In genomic region chr14:35121026-35121886, GRCh38 we compare ENCODE assay signal across 8 cellular contexts. TPM values are rescaled to one million over a fixed set of nuclear protein-coding genes. Genes with fewer than 3 reads are reported as not detected.
A peak's percentile ranks its signal among the peaks of the same experiment; 100 is the strongest.
DNase-seq lines count a peak whose midpoint lies in the region; ATAC-seq, FAIRE-seq and TF ChIP-seq lines count a peak whose summit lies in the region.

No MANE protein-coding gene starts in this region.

- H3K36me3 Mint-ChIP-seq in mesothelial cell of epicardium = peaks cover 10% of the 10 kb centered on the region

- H3K27ac ChIP-seq in OCI-LY7 (ENCODE audit: low read depth, low read length, poor library complexity, severe bottlenecking) = peak overlapping the region; percentile 81

- no peaks in the 10 kb centered on the region for H3K9me3 ChIP-seq in OCI-LY7 (ENCODE audit: low read length)

- no peaks in the 10 kb centered on the region for H4K20me1 ChIP-seq in OCI-LY7 (ENCODE audit: insufficient read depth, low read length)

- intact Hi-C loops in OCI-LY7 (cut with micrococcal nuclease; ENCODE audit: unreplicated experiment) = loop anchor here (1.0 to 5.0 kb wide), 4 partner anchors 247 to 686 kb away; partner anchors contain the start of genes CFL2 and RALGAPA1

- TF ChIP-seq CTCF in OCI-LY7 (conservative IDR thresholded peaks at IDR 0.05; ENCODE audit: low read length) = no peak
- no peak for TF ChIP-seq CTCF in choroid plexus epithelial cell (conservative IDR thresholded peaks at IDR 0.05; ENCODE audit: low read depth, low read length)
- TF ChIP-seq CTCF in mesothelial cell of epicardium (IDR thresholded peaks at IDR 0.05; ENCODE audit: unreplicated experiment) = no peak
- TF ChIP-seq CTCF in GM10248 (IDR thresholded peaks at IDR 0.05; ENCODE audit: control extremely low read depth, extremely low read depth, low read depth, missing control alignments) = no peak

- H3K4me1 Mint-ChIP-seq in mesothelial cell of epicardium = peaks cover 32% of the 10 kb centered on the region

- no peak for ATAC-seq in GM21825 (IDR thresholded peaks at IDR 0.05; ENCODE audit: unreplicated experiment)

- H3K27me3 Mint-ChIP-seq in mesothelial cell of epicardium (ENCODE audit: low read depth) = no peaks in the 10 kb centered on the region

- H2AFZ ChIP-seq in OCI-LY7 (ENCODE audit: low read length) = peak overlapping the region; percentile 78; the same call in 1 of the 2 replicates

- H3K4me3 ChIP-seq in OCI-LY7 (ENCODE audit: low read depth, low read length, poor library complexity, severe bottlenecking) = peak overlapping the region; percentile 85
- H3K4me3 ChIP-seq in choroid plexus epithelial cell (ENCODE audit: low read depth, low read length) = peak overlapping the region; percentile 97

- H3K9me3 Mint-ChIP-seq in mesothelial cell of epicardium = no peaks in the 10 kb centered on the region

- H3K36me3 ChIP-seq in OCI-LY7 (ENCODE audit: insufficient read depth, low read length) = peaks cover 5% of the 10 kb centered on the region; the same call in 1 of the 2 replicates

- POLR2A ChIA-PET in OCI-LY7 (lab: Charles Lee) = interaction anchor here (0.5 to 4.1 kb wide), 9 partner anchors 13 to 408 kb away, joined by 3 to 19 read pairs (median 4); partner anchors contain the start of gene FAM177A1
- POLR2A ChIA-PET in GM10248 (lab: Yijun Ruan, JAX) = interaction anchor here (0.5 to 1.8 kb wide), 7 partner anchors 10 to 283 kb away, joined by 3 to 14 read pairs (median 3); partner anchors contain the start of genes NFKBIA and PSMA6

- FAIRE-seq in frontal cortex (lab: Jason Lieb, UNC) = no peak

- peak overlapping the region; percentile 100 for H3K27ac Mint-ChIP-seq in mesothelial cell of epicardium

- CTCF ChIA-PET in OCI-LY7 (lab: Charles Lee; ENCODE audit: unreplicated experiment) (interaction anchor here (0.6 to 0.9 kb wide), 3 partner anchors 17 to 171 kb away, joined by 3 read pairs; partner anchors contain the start of gene PSMA6), GM10248 (lab: Yijun Ruan, JAX) (interaction anchor here (0.9 to 1.5 kb wide), 3 partner anchors 10 to 299 kb away, joined by 3 to 4 read pairs (median 3); no protein-coding TSS in a partner anchor)

- peaks cover 52% of the 10 kb centered on the region for H3K79me2 ChIP-seq in OCI-LY7 (ENCODE audit: insufficient read depth, low read depth, low read length)

- peak overlapping the region; percentile 89 for H3K4me2 ChIP-seq in OCI-LY7 (ENCODE audit: low read length)

- peak overlapping the region; percentile 97 for H3K4me3 Mint-ChIP-seq in mesothelial cell of epicardium

- no peaks in the 10 kb centered on the region for H3K9me2 ChIP-seq in OCI-LY7 (ENCODE audit: insufficient read depth, low read length)

- BruUV-seq in OCI-LY7 (replicated peaks; lab: Mats Ljungman, UMichigan) = TSS peak; percentile 86

- peaks cover 30% of the 10 kb centered on the region for H3K4me1 ChIP-seq in OCI-LY7 (ENCODE audit: insufficient read depth, low read length, poor library complexity, severe bottlenecking)

- peak; percentile 20 for DNase-seq in activated naive CD4-positive, alpha-beta T cell treated with Interleukin-2 at 50 U/mL for 16 hours
- no peak for DNase-seq in activated naive CD4-positive, alpha-beta T cell treated with anti-CD3 and anti-CD28 coated beads, Interleukin-2, amount 50 U/mL, for 16 hours
- DNase-seq in OCI-LY7 (ENCODE audit: low spot score) = no peak
- peak; percentile 37 for DNase-seq in choroid plexus epithelial cell (ENCODE audit: low read depth)
- DNase-seq in mesothelial cell of epicardium (ENCODE audit: low spot score in 2 of 2, unreplicated experiment in 2 of 2) = no peak
- DNase-seq in GM10248 (ENCODE audit: extremely low spot score) = no peak
- DNase-seq in frontal cortex (ENCODE audit: low spot score in 2 of 2) = no peak

RNA-seq across cellular contexts. Expression of gene PPP2R3C, which starts 0.5 kb away (rescaled TPM):
- total RNA-seq in OCI-LY7 (2014; rRNA removed; shearing (Covaris generic)) = 50.8 and 59.4 TPM in 2 replicates
- total RNA-seq in OCI-LY7 (2022) (42.2 and 47.4 TPM in 2 replicates), mesothelial cell of epicardium (24.3 to 25.2 TPM (median 25.2 TPM) in 3 replicates), frontal cortex (57.1 TPM)

RNA-seq across cellular contexts. Expression of gene PRORP, which starts 1.1 kb away (rescaled TPM):
- 38.7 and 52.2 TPM in 2 replicates for total RNA-seq in OCI-LY7 (2014; rRNA removed; shearing (Covaris generic))
- total RNA-seq in OCI-LY7 (2022) = 45.2 and 53.6 TPM in 2 replicates
- total RNA-seq in mesothelial cell of epicardium = 31.2 to 32.6 TPM (median 31.4 TPM) in 3 replicates
- 19.2 TPM for total RNA-seq in frontal cortex

Comparison
In these comparisons a context has a peak if more than half of its experiments do, and no peak if none do; other contexts are left out.
1. DNase-seq: peak in activated naive CD4-positive, alpha-beta T cell treated with Interleukin-2 at 50 U/mL for 16 hours (single experiment) and choroid plexus epithelial cell (single experiment); none in activated naive CD4-positive, alpha-beta T cell treated with anti-CD3 and anti-CD28 coated beads, Interleukin-2, amount 50 U/mL, for 16 hours (single experiment), OCI-LY7 (single experiment), mesothelial cell of epicardium (0 of 2), GM10248 (single experiment) and frontal cortex (0 of 2).